ENCODE assay signal across 19 cellular contexts in genomic region chr11:62264004-62264403, GRCh38. TPM values are rescaled to one million over a fixed set of nuclear protein-coding genes. Genes with fewer than 3 reads are reported as not detected.
"Had no signal": no experiment of that assay in that cellular context is flagged by ENCODE, and none has a peak within 500 bp of the region (broad histone marks: within the 10 kb centered on the region; RNA-seq: fewer than 3 reads in every experiment).

No MANE protein-coding gene starts in this region.

- H3K4me3 ChIP-seq: coronary artery had no signal

- H3K27ac Mint-ChIP-seq: activated B cell treated with CpG ODN at 0.5 μM for 24 hours; activated naive CD8-positive, alpha-beta T cell; naive thymus-derived CD4-positive, alpha-beta T cell; T-helper 1 cell treated with Interleukin-12 subunit alpha and Interleukin-12 subunit beta and Interleukin-4 antibody, amounts not matched to agents 30 μg/mL and 1 μg/mL, for 36 hours had no signal

- H3K27ac ChIP-seq: coronary artery, neutrophil had no signal

- H3K9me3 ChIP-seq: neutrophil had no signal

- H3K4me3 Mint-ChIP-seq: activated B cell treated with CpG ODN at 0.5 μM for 24 hours; activated naive CD8-positive, alpha-beta T cell; activated T-cell treated with anti-CD3 and anti-CD28 coated beads, Interleukin-2, amount 50 U/mL, for 4 hours; naive thymus-derived CD4-positive, alpha-beta T cell; T-helper 1 cell treated with Interleukin-12 subunit alpha and Interleukin-12 subunit beta and Interleukin-4 antibody, amounts not matched to agents 30 μg/mL and 1 μg/mL, for 36 hours had no signal

- H3K36me3 Mint-ChIP-seq: activated naive CD8-positive, alpha-beta T cell; naive thymus-derived CD4-positive, alpha-beta T cell had no signal

- H3K9me3 Mint-ChIP-seq: activated B cell treated with CpG ODN at 0.5 μM for 24 hours; activated T-cell treated with anti-CD3 and anti-CD28 coated beads, Interleukin-2, amount 50 U/mL, for 4 hours; naive thymus-derived CD4-positive, alpha-beta T cell; T-helper 1 cell treated with Interleukin-12 subunit alpha and Interleukin-12 subunit beta and Interleukin-4 antibody, amounts not matched to agents 30 μg/mL and 1 μg/mL, for 36 hours had no signal

- H3K4me1 Mint-ChIP-seq: activated B cell treated with CpG ODN at 0.5 μM for 24 hours had no signal

- DNase-seq: activated B cell treated with CpG ODN at 0.5 μM for 24 hours; activated CD4-positive, alpha-beta T cell treated with anti-CD3 and anti-CD28 coated beads, Interleukin-2, amount 50 U/mL, for 4 hours; activated gamma-delta T cell; activated T-cell treated with anti-CD3 and anti-CD28 coated beads, Interleukin-2, amount 50 U/mL, for 4 hours; caudate nucleus; effector CD8-positive, alpha-beta T cell; glutamatergic neuron; naive thymus-derived CD4-positive, alpha-beta T cell; right cardiac atrium; stimulated activated naive CD4-positive, alpha-beta T cell treated with Interleukin-2 at 50 U/mL for 16 hours had no signal

- ATAC-seq: activated T-cell treated with anti-CD3 and anti-CD28 coated beads, Interleukin-2, amount 50 U/mL, for 4 hours; naive thymus-derived CD4-positive, alpha-beta T cell; right cardiac atrium had no signal

- H3K36me3 ChIP-seq: neutrophil had no signal

RNA-seq across cellular contexts. Expression of gene SCGB2A2, which starts 6.0 kb away (rescaled TPM):
- total RNA-seq: activated B cell treated with CpG ODN at 0.5 μM for 24 hours; activated T-cell treated with anti-CD3 and anti-CD28 coated beads, Interleukin-2, amount 50 U/mL, for 4 hours; astrocyte; epithelial cell of proximal tubule; lung microvascular endothelial cell; naive thymus-derived CD4-positive, alpha-beta T cell; right cardiac atrium; temporal lobe; ureter had no signal

RNA-seq across cellular contexts. Expression of gene SCGB1D2, which starts 22.0 kb away (rescaled TPM):
- total RNA-seq: activated B cell treated with CpG ODN at 0.5 μM for 24 hours; activated T-cell treated with anti-CD3 and anti-CD28 coated beads, Interleukin-2, amount 50 U/mL, for 4 hours; astrocyte; epithelial cell of proximal tubule; lung microvascular endothelial cell; naive thymus-derived CD4-positive, alpha-beta T cell; temporal lobe; ureter had no signal

RNA-seq across cellular contexts. Expression of gene SCGB1D4, which starts 34.9 kb away (rescaled TPM):
- total RNA-seq: activated B cell treated with CpG ODN at 0.5 μM for 24 hours; activated T-cell treated with anti-CD3 and anti-CD28 coated beads, Interleukin-2, amount 50 U/mL, for 4 hours; astrocyte; epithelial cell of proximal tubule; lung microvascular endothelial cell; naive thymus-derived CD4-positive, alpha-beta T cell; right cardiac atrium; temporal lobe; ureter had no signal

RNA-seq across cellular contexts. Expression of gene SCGB2A1, which starts 55.5 kb away (rescaled TPM):
- total RNA-seq: activated B cell treated with CpG ODN at 0.5 μM for 24 hours; activated T-cell treated with anti-CD3 and anti-CD28 coated beads, Interleukin-2, amount 50 U/mL, for 4 hours; astrocyte; epithelial cell of proximal tubule; lung microvascular endothelial cell; naive thymus-derived CD4-positive, alpha-beta T cell; right cardiac atrium; temporal lobe had no signal
